ENCODE assay signal across 26 cellular contexts in genomic region chr15:93656041-93656440, GRCh38.
"Had no signal": no experiment of that assay in that cellular context is flagged by ENCODE, and none has a peak within 500 bp of the region (broad histone marks: within the 10 kb centered on the region; RNA-seq: fewer than 3 reads in every experiment).

No MANE protein-coding gene starts in this region.

- H3K4me3 ChIP-seq: coronary artery, hepatocyte, left lung, sigmoid colon, smooth muscle cell, stomach, suprapubic skin, tibial nerve had no signal

- H3K36me3 ChIP-seq: left lung, sigmoid colon, stomach, suprapubic skin, tibial nerve had no signal

- H3K27ac ChIP-seq: coronary artery, hepatocyte, left lung, sigmoid colon, stomach, suprapubic skin, tibial nerve had no signal

- H3K79me2 ChIP-seq: hepatocyte had no signal

- FAIRE-seq: urothelium cell line had no signal

- H3K4me1 ChIP-seq: left lung, sigmoid colon, stomach, suprapubic skin, tibial nerve had no signal

- H2AFZ ChIP-seq: hepatocyte had no signal

- H3K4me2 ChIP-seq: hepatocyte, smooth muscle cell had no signal

- H3K27me3 ChIP-seq: hepatocyte, left lung, sigmoid colon, stomach, suprapubic skin, tibial nerve had no signal

- H3K9me3 ChIP-seq: sigmoid colon, stomach, suprapubic skin, tibial nerve had no signal

- DNase-seq: activated B cell treated with CpG ODN at 0.5 μM for 24 hours; activated CD4-positive, alpha-beta T cell treated with anti-CD3 and anti-CD28 coated beads for 4 hours; activated CD4-positive, alpha-beta T cell treated with anti-CD3 and anti-CD28 coated beads, Interleukin-2, amount 50 U/mL, for 48 hours; activated CD8-positive, alpha-beta memory T cell treated with anti-CD3 and anti-CD28 coated beads, Interleukin-2, amount 50 U/mL, for 48 hours; activated naive CD4-positive, alpha-beta T cell treated with Interleukin-2 at 50 U/mL for 16 hours; activated naive CD8-positive, alpha-beta T cell treated with anti-CD3 and anti-CD28 coated beads, Interleukin-2, amount 10 ng/mL, durations not matched to agents 7 days and 5 days; activated T-cell treated with anti-CD3 and anti-CD28 coated beads, Interleukin-2, amount 50 U/mL, for 4 hours; amniotic stem cell; cerebellar nuclear complex; foreskin fibroblast; glutamatergic neuron; immature natural killer cell; left lung; midbrain; natural killer cell; sigmoid colon; stimulated activated CD4-positive, alpha-beta T cell treated with anti-CD3 and anti-CD28 coated beads, Interleukin-15, amount 100 ng/mL, for 24 hours; stomach; T-helper 9 cell had no signal

- ATAC-seq: activated T-cell treated with anti-CD3 and anti-CD28 coated beads, Interleukin-2, amount 50 U/mL, for 4 hours; left lung; natural killer cell; stimulated activated memory B cell treated with anti-CD40 and anti-IgM and Interleukin-4, amounts not matched to agents 10 μg/mL and 1 μg/mL and 100 μg/mL, for 72 hours had no signal
